In the genomic region with DNA sequence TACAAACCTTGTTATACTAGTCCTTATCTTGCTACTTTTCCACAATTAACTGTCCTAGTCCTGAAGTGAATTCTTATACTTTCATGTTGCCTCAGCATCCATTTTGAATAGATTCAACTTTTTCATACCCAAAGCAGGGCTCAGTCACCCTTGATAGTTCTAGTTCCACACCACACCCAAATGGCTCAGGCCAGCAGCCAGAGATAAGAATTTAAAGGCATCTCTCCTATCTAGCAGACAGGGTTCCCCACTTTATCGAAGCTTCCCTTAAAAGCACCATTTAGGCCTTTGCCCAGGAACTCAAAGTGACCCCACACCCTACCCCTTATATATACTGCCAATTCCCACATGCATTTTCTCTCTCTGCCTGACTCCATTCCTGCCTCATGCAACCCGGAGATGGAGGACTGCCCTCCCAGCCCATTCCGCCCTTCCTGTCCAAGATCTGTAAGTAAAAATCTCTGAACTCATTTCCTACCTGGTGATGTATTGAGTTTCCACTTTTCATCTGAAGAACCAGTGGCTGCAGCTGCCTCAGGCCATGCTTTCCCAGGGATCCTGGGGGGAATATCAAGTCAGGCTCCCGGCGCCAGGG, we compare ENCODE assay signal across 25 cellular contexts.
DNase-seq lines count a peak whose midpoint lies in the region; ATAC-seq, FAIRE-seq and TF ChIP-seq lines count a peak whose summit lies in the region.
"Had no signal": no experiment of that assay in that cellular context is flagged by ENCODE, and none has a peak within 500 bp of the region (broad histone marks: within the 10 kb centered on the region; RNA-seq: fewer than 3 reads in every experiment).

No MANE protein-coding gene starts in this region.

- no peaks in the 10 kb centered on the region for H4K20me1 ChIP-seq in MM.1S (ENCODE audit: insufficient read depth, low read length)

- H3K4me3 Mint-ChIP-seq in memory B cell = no peak overlapping the region
- H3K4me3 Mint-ChIP-seq: CD4-positive, alpha-beta memory T cell; stimulated activated naive CD8-positive, alpha-beta T cell treated with anti-CD3 and anti-CD28 coated beads, Interleukin-15, Interleukin-2, amounts not matched to agents 100 ng/mL and 50 ng/mL, for 24 hours; type B pancreatic cell had no signal

- no peak overlapping the region for H2AFZ ChIP-seq in MM.1S (ENCODE audit: low read length)

- 90 to 95% (median 91%) methylated on average over 5 of the region's 5 CpGs for WGBS in stomach, 5 donors

- H3K4me3 ChIP-seq in MM.1S (ENCODE audit: low read length) (peak overlapping the region; percentile 86; the same call in 1 of the 2 replicates), stomach (no peak overlapping the region)
- H3K4me3 ChIP-seq: ascending aorta had no signal

- H3K36me3 ChIP-seq in MM.1S (replicated peaks; ENCODE audit: insufficient read depth, low read length) (no peaks in the 10 kb centered on the region), stomach (no peaks in the 10 kb centered on the region)
- H3K36me3 ChIP-seq: ascending aorta had no signal

- no peak for FAIRE-seq in GM19239 (lab: Jason Lieb, UNC)
- FAIRE-seq: RCC 7860 had no signal

- intact Hi-C loops in stomach (cut with DNase I; ENCODE audit: low total_unique reads) = no loop called here

- peaks cover 53% of the 10 kb centered on the region for H3K4me1 ChIP-seq in MM.1S (ENCODE audit: low read length)
- peaks cover 0 to 10% (median 4%) of the 10 kb centered on the region in 4 donors for H3K4me1 ChIP-seq in stomach
- H3K4me1 ChIP-seq: ascending aorta had no signal

- peak overlapping the region; percentile 98 for H3K27ac ChIP-seq in MM.1S (ENCODE audit: low read length)
- no peak overlapping the region for H3K27ac ChIP-seq in stomach
- H3K27ac ChIP-seq: ascending aorta had no signal

- no peaks in the 10 kb centered on the region for H3K9me2 ChIP-seq in MM.1S (replicated peaks; ENCODE audit: insufficient read depth, low read length)
- H3K9me2 ChIP-seq: SK-N-SH had no signal

- H3K36me3 Mint-ChIP-seq in memory B cell = peaks cover 11% of the 10 kb centered on the region
- H3K36me3 Mint-ChIP-seq: type B pancreatic cell had no signal

- H3F3A ChIP-seq in MM.1S (ENCODE audit: insufficient read depth, low read length) = peaks cover 61% of the 10 kb centered on the region

- ATAC-seq in GM18502 (IDR thresholded peaks at IDR 0.05; ENCODE audit: poor library complexity, unreplicated experiment) = peak; percentile 49
- peak; percentile 26 for ATAC-seq in HG02588 (IDR thresholded peaks at IDR 0.05; ENCODE audit: unreplicated experiment)
- no peak for ATAC-seq in memory B cell (ENCODE audit: low read depth)

- peak overlapping the region; percentile 99 for H3K9ac ChIP-seq in MM.1S (ENCODE audit: low read length)
- H3K9ac ChIP-seq: SK-N-SH had no signal

- peak overlapping the region; percentile 86 for H3K4me2 ChIP-seq in MM.1S (ENCODE audit: low read depth, low read length)
- H3K4me2 ChIP-seq: SK-N-SH had no signal

- DNase-seq in MM.1S = no peak
- DNase-seq in memory B cell (ENCODE audit: low spot score in 2 of 2) = no peak
- no peak for DNase-seq in GM19239 (ENCODE audit: insufficient read length, low spot score)
- no peak for DNase-seq in NCI-H748 (lab: John Stamatoyannopoulos, UW; ENCODE audit: unreplicated experiment)
- DNase-seq in stomach = no peak
- no peak for DNase-seq in NCI-H1417 treated with DMSO at 0.1 percent for 48 hours (lab: John Stamatoyannopoulos, UW)
- DNase-seq: activated CD4-positive, alpha-beta T cell treated with anti-CD3 and anti-CD28 coated beads, Interleukin-2, amount 50 U/mL, for 1 hour; activated naive CD4-positive, alpha-beta T cell; activated T-cell treated with anti-CD3 and anti-CD28 coated beads for 4 hours; CD4-positive, alpha-beta memory T cell; DMS79; effector CD8-positive, alpha-beta T cell; glutamatergic neuron; NCI-H1092 treated with DMSO at 0.1 percent for 48 hours; NCI-H2171; occipital lobe; right cardiac atrium; SK-N-SH; T1000 had no signal

- peaks cover 55% of the 10 kb centered on the region for H3K4me1 Mint-ChIP-seq in memory B cell

- no peak for TF ChIP-seq EP300 in stomach (IDR thresholded peaks at IDR 0.05)

- peak overlapping the region; percentile 23 for H3K27ac Mint-ChIP-seq in memory B cell
- H3K27ac Mint-ChIP-seq: CD4-positive, alpha-beta memory T cell; stimulated activated naive CD8-positive, alpha-beta T cell treated with anti-CD3 and anti-CD28 coated beads, Interleukin-15, Interleukin-2, amounts not matched to agents 100 ng/mL and 50 ng/mL, for 24 hours; type B pancreatic cell had no signal

- H3K9me3 ChIP-seq in MM.1S (replicated peaks; ENCODE audit: insufficient read depth, low read length) (no peaks in the 10 kb centered on the region), stomach (no peaks in the 10 kb centered on the region)
- H3K9me3 ChIP-seq: ascending aorta, SK-N-SH had no signal

- H3K27me3 ChIP-seq in MM.1S (replicated peaks; ENCODE audit: insufficient read depth, low read length) (no peaks in the 10 kb centered on the region), stomach (no peaks in the 10 kb centered on the region)
- H3K27me3 ChIP-seq: ascending aorta had no signal

- H3K9me3 Mint-ChIP-seq in memory B cell = no peaks in the 10 kb centered on the region
- H3K9me3 Mint-ChIP-seq: stimulated activated naive CD8-positive, alpha-beta T cell treated with anti-CD3 and anti-CD28 coated beads, Interleukin-15, Interleukin-2, amounts not matched to agents 100 ng/mL and 50 ng/mL, for 24 hours; type B pancreatic cell had no signal

- TF ChIP-seq CTCF in MM.1S (IDR thresholded peaks at IDR 0.05; ENCODE audit: low read length) (no peak), stomach (IDR thresholded peaks at IDR 0.05) (no peak)

- peaks cover 97% of the 10 kb centered on the region for H3K79me2 ChIP-seq in MM.1S (ENCODE audit: low read length)

- H3K27me3 Mint-ChIP-seq in memory B cell = no peaks in the 10 kb centered on the region
- H3K27me3 Mint-ChIP-seq: stimulated activated naive CD8-positive, alpha-beta T cell treated with anti-CD3 and anti-CD28 coated beads, Interleukin-15, Interleukin-2, amounts not matched to agents 100 ng/mL and 50 ng/mL, for 24 hours; type B pancreatic cell had no signal

- TF ChIP-seq POLR2A in stomach (IDR thresholded peaks at IDR 0.05) = no peak
